ENCODE assay signal across 2 cellular contexts in the genomic region with DNA sequence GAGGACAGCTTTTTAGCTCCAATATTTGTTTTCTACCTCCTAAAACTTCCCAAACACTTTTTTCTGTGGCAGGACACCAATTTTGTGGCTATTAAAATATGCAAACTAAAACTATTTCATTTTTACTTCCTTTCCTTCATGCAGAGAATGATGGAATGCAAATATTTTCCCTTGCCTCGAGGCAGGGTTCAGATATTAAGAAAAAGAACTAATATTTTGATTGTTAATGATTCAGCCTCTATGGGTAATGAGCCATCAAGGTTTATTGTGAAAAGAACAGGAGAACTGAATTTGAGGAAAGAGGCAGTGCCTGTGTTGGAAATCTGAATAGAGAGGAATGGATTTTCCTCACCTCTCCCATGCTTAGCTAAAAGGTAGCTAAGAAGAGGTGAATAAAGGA.
TF ChIP-seq lines count a peak whose summit lies in the region.

No MANE protein-coding gene starts in this region.

TF ChIP-seq in SK-N-SH, 30 proteins besides CTCF, POLR2A, EP300 and RAD21 (continued from another document):
- TF ChIP-seq EZH2phosphoT487 (IDR thresholded peaks at IDR 0.05; ENCODE audit: borderline replicate concordance, low read depth) = no peak
- no peak for TF ChIP-seq MEF2A (IDR thresholded peaks at IDR 0.05; ENCODE audit: borderline replicate concordance, low read depth)
- no peak for TF ChIP-seq RXRA (IDR thresholded peaks at IDR 0.05; ENCODE audit: borderline replicate concordance, low read depth)
- TF ChIP-seq FOXM1 (IDR thresholded peaks at IDR 0.05; ENCODE audit: low read depth) = no peak

TF ChIP-seq in SK-N-SH treated with all-trans-retinoic acid at 6 μM for 48 hours, 23 proteins besides CTCF, POLR2A, EP300 and RAD21 (continued from another document):
- TF ChIP-seq, protein P1, sequence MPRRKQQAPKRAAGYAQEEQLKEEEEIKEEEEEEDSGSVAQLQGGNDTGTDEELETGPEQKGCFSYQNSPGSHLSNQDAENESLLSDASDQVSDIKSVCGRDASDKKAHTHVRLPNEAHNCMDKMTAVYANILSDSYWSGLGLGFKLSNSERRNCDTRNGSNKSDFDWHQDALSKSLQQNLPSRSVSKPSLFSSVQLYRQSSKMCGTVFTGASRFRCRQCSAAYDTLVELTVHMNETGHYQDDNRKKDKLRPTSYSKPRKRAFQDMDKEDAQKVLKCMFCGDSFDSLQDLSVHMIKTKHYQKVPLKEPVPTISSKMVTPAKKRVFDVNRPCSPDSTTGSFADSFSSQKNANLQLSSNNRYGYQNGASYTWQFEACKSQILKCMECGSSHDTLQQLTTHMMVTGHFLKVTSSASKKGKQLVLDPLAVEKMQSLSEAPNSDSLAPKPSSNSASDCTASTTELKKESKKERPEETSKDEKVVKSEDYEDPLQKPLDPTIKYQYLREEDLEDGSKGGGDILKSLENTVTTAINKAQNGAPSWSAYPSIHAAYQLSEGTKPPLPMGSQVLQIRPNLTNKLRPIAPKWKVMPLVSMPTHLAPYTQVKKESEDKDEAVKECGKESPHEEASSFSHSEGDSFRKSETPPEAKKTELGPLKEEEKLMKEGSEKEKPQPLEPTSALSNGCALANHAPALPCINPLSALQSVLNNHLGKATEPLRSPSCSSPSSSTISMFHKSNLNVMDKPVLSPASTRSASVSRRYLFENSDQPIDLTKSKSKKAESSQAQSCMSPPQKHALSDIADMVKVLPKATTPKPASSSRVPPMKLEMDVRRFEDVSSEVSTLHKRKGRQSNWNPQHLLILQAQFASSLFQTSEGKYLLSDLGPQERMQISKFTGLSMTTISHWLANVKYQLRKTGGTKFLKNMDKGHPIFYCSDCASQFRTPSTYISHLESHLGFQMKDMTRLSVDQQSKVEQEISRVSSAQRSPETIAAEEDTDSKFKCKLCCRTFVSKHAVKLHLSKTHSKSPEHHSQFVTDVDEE (CRISPR knock-in tag; IDR thresholded peaks at IDR 0.05) = no peak
